ENCODE assay signal across 14 cellular contexts in the genomic region with DNA sequence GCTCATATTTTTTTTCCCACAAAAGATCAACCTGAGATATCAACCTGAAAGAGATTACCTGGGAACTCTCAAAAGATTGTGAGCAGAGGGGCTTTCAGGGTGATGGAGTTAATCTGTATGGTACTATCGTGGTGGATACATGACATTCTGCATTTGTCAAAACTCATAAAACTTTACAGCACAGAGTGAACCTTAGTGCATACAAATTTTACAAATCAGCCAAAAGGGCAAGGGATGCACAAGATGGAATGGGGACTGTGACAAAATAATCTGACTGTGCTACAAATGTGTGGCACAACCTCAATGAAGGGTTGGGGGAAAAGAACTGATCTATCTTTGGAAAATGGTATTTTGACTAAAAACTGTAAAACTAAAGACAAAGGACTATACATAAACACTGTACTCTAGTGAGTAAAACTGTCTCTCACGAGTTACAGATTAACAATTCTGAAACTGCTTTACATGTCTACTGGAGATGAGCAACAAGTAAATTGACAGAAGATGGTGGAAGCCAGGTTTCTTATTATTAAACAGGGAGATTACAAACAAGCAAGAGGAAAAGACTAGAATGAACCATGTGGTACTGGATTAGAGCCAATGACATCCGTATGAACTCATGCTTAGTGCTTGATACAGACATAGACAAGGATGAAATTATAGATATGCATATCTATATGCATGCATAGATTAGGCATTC. TPM values are rescaled to one million over a fixed set of nuclear protein-coding genes. Genes with fewer than 3 reads are reported as not detected.
DNase-seq lines count a peak whose midpoint lies in the region; ATAC-seq and TF ChIP-seq lines count a peak whose summit lies in the region.
"Had no signal": no experiment of that assay in that cellular context is flagged by ENCODE, and none has a peak within 500 bp of the region (broad histone marks: within the 10 kb centered on the region; RNA-seq: fewer than 3 reads in every experiment).

No MANE protein-coding gene starts in this region.

- H4K20me1 ChIP-seq in smooth muscle cell (ENCODE audit: low read depth) = peaks cover 6% of the 10 kb centered on the region
- H4K20me1 ChIP-seq: BLaER1 treated with 17β-estradiol and CSF1 and Interleukin-3, amounts not matched to agents 10 nM and 100 nM had no signal

- H3K4me3 Mint-ChIP-seq in activated T-helper 1 cell treated with anti-CD3 and anti-CD28 coated beads, Interleukin-12 subunit alpha, Interleukin-12 subunit beta, Interleukin-2, Interleukin-4 antibody, amounts not matched to agents 30 ng/mL and 10 ng/mL and 1 ng/mL, durations not matched to agents 14 hours and 24 hours and 36 hours = no peak overlapping the region
- H3K4me3 Mint-ChIP-seq: T-helper 1 cell treated with Interleukin-12 subunit alpha and Interleukin-12 subunit beta and Interleukin-4 antibody, amounts not matched to agents 30 μg/mL and 1 μg/mL, for 36 hours had no signal

- no peak overlapping the region for H3K4me3 ChIP-seq in GM06990 (replicated peaks; ENCODE audit: low read depth, low read length)
- no peak overlapping the region for H3K4me3 ChIP-seq in smooth muscle cell
- no peak overlapping the region for H3K4me3 ChIP-seq in lower lobe of right lung
- H3K4me3 ChIP-seq: BLaER1 treated with 17β-estradiol and CSF1 and Interleukin-3, amounts not matched to agents 10 nM and 100 nM; mucosa of descending colon had no signal

- H2AFZ ChIP-seq in smooth muscle cell (ENCODE audit: low read depth) = no peak overlapping the region

- peaks cover 20% of the 10 kb centered on the region for H3K4me1 Mint-ChIP-seq in activated T-helper 1 cell treated with anti-CD3 and anti-CD28 coated beads, Interleukin-12 subunit alpha, Interleukin-12 subunit beta, Interleukin-2, Interleukin-4 antibody, amounts not matched to agents 30 ng/mL and 10 ng/mL and 1 ng/mL, durations not matched to agents 14 hours and 24 hours and 36 hours (ENCODE audit: low read depth)

- peak; percentile 80 for ATAC-seq in GM19351 (IDR thresholded peaks at IDR 0.05; ENCODE audit: unreplicated experiment)
- ATAC-seq in HG02938 (IDR thresholded peaks at IDR 0.05; ENCODE audit: unreplicated experiment) = peak; percentile 89
- ATAC-seq in lower lobe of right lung = no peak
- ATAC-seq: mucosa of descending colon had no signal

- H3K36me3 ChIP-seq in GM06990 (ENCODE audit: control insufficient read depth, insufficient read depth, low read length) (no peaks in the 10 kb centered on the region), smooth muscle cell (ENCODE audit: low read depth) (no peaks in the 10 kb centered on the region), lower lobe of right lung (peaks cover 7% of the 10 kb centered on the region)

- H3K27me3 ChIP-seq in GM06990 (replicated peaks; ENCODE audit: control insufficient read depth, insufficient read depth, low read length) = no peaks in the 10 kb centered on the region
- no peaks in the 10 kb centered on the region for H3K27me3 ChIP-seq in smooth muscle cell (ENCODE audit: low read depth)
- no peaks in the 10 kb centered on the region for H3K27me3 ChIP-seq in lower lobe of right lung (ENCODE audit: low read depth)
- H3K27me3 ChIP-seq: BLaER1 treated with 17β-estradiol and CSF1 and Interleukin-3, amounts not matched to agents 10 nM and 100 nM had no signal

- H3K9ac ChIP-seq in smooth muscle cell (ENCODE audit: low read depth) = no peak overlapping the region
- H3K9ac ChIP-seq: BLaER1 treated with 17β-estradiol and CSF1 and Interleukin-3, amounts not matched to agents 10 nM and 100 nM had no signal

- peak overlapping the region; percentile 14 for H3K27ac Mint-ChIP-seq in activated T-helper 1 cell treated with anti-CD3 and anti-CD28 coated beads, Interleukin-12 subunit alpha, Interleukin-12 subunit beta, Interleukin-2, Interleukin-4 antibody, amounts not matched to agents 30 ng/mL and 10 ng/mL and 1 ng/mL, durations not matched to agents 14 hours and 24 hours and 36 hours
- H3K27ac Mint-ChIP-seq: T-helper 1 cell treated with Interleukin-12 subunit alpha and Interleukin-12 subunit beta and Interleukin-4 antibody, amounts not matched to agents 30 μg/mL and 1 μg/mL, for 36 hours had no signal

- H3K4me1 ChIP-seq in smooth muscle cell (ENCODE audit: low read depth) (no peaks in the 10 kb centered on the region), lower lobe of right lung (no peaks in the 10 kb centered on the region)
- H3K4me1 ChIP-seq: BLaER1 treated with 17β-estradiol and CSF1 and Interleukin-3, amounts not matched to agents 10 nM and 100 nM had no signal

- H3K9me3 ChIP-seq in smooth muscle cell (replicated peaks; ENCODE audit: low read depth) (no peaks in the 10 kb centered on the region), lower lobe of right lung (no peaks in the 10 kb centered on the region)
- H3K9me3 ChIP-seq: mucosa of descending colon had no signal

- TF ChIP-seq CTCF in GM06990 (IDR thresholded peaks at IDR 0.05; ENCODE audit: insufficient read depth, low read length, poor library complexity, severe bottlenecking) (no peak), GM10266 (IDR thresholded peaks at IDR 0.05; ENCODE audit: control insufficient read depth, insufficient read depth, low read depth, missing control alignments) (no peak), smooth muscle cell (IDR thresholded peaks at IDR 0.05; ENCODE audit: borderline replicate concordance, insufficient read depth, poor library complexity, severe bottlenecking) (no peak), lower lobe of right lung (IDR thresholded peaks at IDR 0.05) (no peak)

- no peaks in the 10 kb centered on the region for H3K27me3 Mint-ChIP-seq in activated T-helper 1 cell treated with anti-CD3 and anti-CD28 coated beads, Interleukin-12 subunit alpha, Interleukin-12 subunit beta, Interleukin-2, Interleukin-4 antibody, amounts not matched to agents 30 ng/mL and 10 ng/mL and 1 ng/mL, durations not matched to agents 14 hours and 24 hours and 36 hours (ENCODE audit: insufficient read depth)

- H3K4me2 ChIP-seq in smooth muscle cell = no peak overlapping the region
- H3K4me2 ChIP-seq: BLaER1 treated with 17β-estradiol and CSF1 and Interleukin-3, amounts not matched to agents 10 nM and 100 nM had no signal

- no peak overlapping the region for H3K27ac ChIP-seq in smooth muscle cell (ENCODE audit: low read depth)
- H3K27ac ChIP-seq in lower lobe of right lung = no peak overlapping the region
- H3K27ac ChIP-seq: BLaER1 treated with 17β-estradiol and CSF1 and Interleukin-3, amounts not matched to agents 10 nM and 100 nM had no signal

- DNase-seq in GM06990 (ENCODE audit: extremely low read depth, insufficient read length) (peak; percentile 31), GM10266 (ENCODE audit: extremely low spot score) (no peak), smooth muscle cell (lab: John Stamatoyannopoulos, UW; ENCODE audit: unreplicated experiment) (no peak), SHP77 treated with DMSO at 0.1 percent for 48 hours (lab: John Stamatoyannopoulos, UW) (no peak), lower lobe of right lung (no peak)
- no peak for DNase-seq in activated T-helper 1 cell treated with anti-CD3 and anti-CD28 coated beads, Interleukin-12 subunit alpha, Interleukin-12 subunit beta, Interleukin-2, Interleukin-4 antibody, amounts not matched to agents 30 ng/mL and 10 ng/mL and 1 ng/mL, durations not matched to agents 14 hours and 24 hours and 36 hours (ENCODE audit: low spot score)
- DNase-seq: activated naive CD4-positive, alpha-beta T cell treated with anti-CD3 and anti-CD28 coated beads, Interleukin-2, amount 50 U/mL, for 16 hours; mucosa of descending colon; NCI-H1436; stimulated activated CD4-positive, alpha-beta T cell treated with anti-CD3 and anti-CD28 coated beads, Interleukin-4, amount 100 ng/mL, for 1 hour had no signal

- peaks cover 26% of the 10 kb centered on the region for H3K36me3 Mint-ChIP-seq in activated T-helper 1 cell treated with anti-CD3 and anti-CD28 coated beads, Interleukin-12 subunit alpha, Interleukin-12 subunit beta, Interleukin-2, Interleukin-4 antibody, amounts not matched to agents 30 ng/mL and 10 ng/mL and 1 ng/mL, durations not matched to agents 14 hours and 24 hours and 36 hours (ENCODE audit: low read depth)

- intact Hi-C loops in activated T-helper 1 cell treated with anti-CD3 and anti-CD28 coated beads, Interleukin-12 subunit alpha, Interleukin-12 subunit beta, Interleukin-2, Interleukin-4 antibody, amounts not matched to agents 30 ng/mL and 10 ng/mL and 1 ng/mL, durations not matched to agents 14 hours and 24 hours and 36 hours (cut with micrococcal nuclease) = loop anchor here (1.0 to 10.0 kb wide), 2 partner anchors 11 to 60 kb away; no protein-coding TSS in a partner anchor
- intact Hi-C loops in lower lobe of right lung (cut with DNase I) = no loop called here

- no peaks in the 10 kb centered on the region for H3F3A ChIP-seq in smooth muscle cell (ENCODE audit: low read depth)

- peaks cover 21% of the 10 kb centered on the region for H3K9me3 Mint-ChIP-seq in activated T-helper 1 cell treated with anti-CD3 and anti-CD28 coated beads, Interleukin-12 subunit alpha, Interleukin-12 subunit beta, Interleukin-2, Interleukin-4 antibody, amounts not matched to agents 30 ng/mL and 10 ng/mL and 1 ng/mL, durations not matched to agents 14 hours and 24 hours and 36 hours

- 81% methylated on average over 3 of the region's 3 CpGs for WGBS in smooth muscle cell (ENCODE audit: low lambda C conversion rate)

- no peaks in the 10 kb centered on the region for H3K79me2 ChIP-seq in smooth muscle cell (ENCODE audit: low read depth)

RNA-seq across cellular contexts. Expression of a gene that starts 24.8 kb away (rescaled TPM):
- total RNA-seq in activated T-helper 1 cell treated with anti-CD3 and anti-CD28 coated beads, Interleukin-12 subunit alpha, Interleukin-12 subunit beta, Interleukin-2, Interleukin-4 antibody, amounts not matched to agents 30 ng/mL and 10 ng/mL and 1 ng/mL, durations not matched to agents 14 hours and 24 hours and 36 hours = 0.70 TPM in 1 of 2 replicates, not detected in the other
- total RNA-seq in smooth muscle cell (not detected in 2 replicates), lower lobe of right lung (not detected)
- polyA plus RNA-seq in smooth muscle cell = not detected in 2 replicates

RNA-seq across cellular contexts. Expression of a gene that starts 59.9 kb away (rescaled TPM):
- 1.1 and 1.5 TPM in 2 replicates for total RNA-seq in activated T-helper 1 cell treated with anti-CD3 and anti-CD28 coated beads, Interleukin-12 subunit alpha, Interleukin-12 subunit beta, Interleukin-2, Interleukin-4 antibody, amounts not matched to agents 30 ng/mL and 10 ng/mL and 1 ng/mL, durations not matched to agents 14 hours and 24 hours and 36 hours
- total RNA-seq in smooth muscle cell (0.31 TPM in 1 of 2 replicates, not detected in the other), lower lobe of right lung (1.3 TPM)
- polyA plus RNA-seq in smooth muscle cell = 0.59 and 0.67 TPM in 2 replicates

Comparison
In these comparisons a context has a peak if more than half of its experiments do, and no peak if none do; other contexts are left out.
1. ATAC-seq: peak in GM19351 (single experiment) and HG02938 (single experiment); none in lower lobe of right lung (0 of 2).